ENCODE assay signal across 1 cellular context in the genomic region with DNA sequence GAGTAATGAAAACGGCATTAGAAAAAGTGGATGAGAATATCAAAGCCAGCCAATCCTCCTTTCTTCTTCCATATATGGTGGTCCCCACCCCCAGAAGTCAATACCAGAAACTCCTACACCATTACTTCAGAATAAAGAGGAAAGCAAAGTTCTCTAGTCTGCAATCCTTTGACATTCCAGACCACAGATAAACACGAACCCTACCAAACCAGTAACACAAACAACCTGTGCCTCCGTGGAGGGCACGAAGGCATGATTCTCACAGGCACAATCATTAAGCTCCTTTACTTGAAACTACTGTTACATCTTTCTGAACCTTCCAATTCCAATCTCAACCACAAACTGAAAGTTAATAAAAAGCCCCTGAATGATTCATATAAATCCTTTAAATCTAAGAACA.
TF ChIP-seq lines count a peak whose summit lies in the region.

No MANE protein-coding gene starts in this region.

TF ChIP-seq in A549, 52 proteins besides CTCF, POLR2A, EP300 and RAD21 (continued from another document):
- TF ChIP-seq, protein P1, sequence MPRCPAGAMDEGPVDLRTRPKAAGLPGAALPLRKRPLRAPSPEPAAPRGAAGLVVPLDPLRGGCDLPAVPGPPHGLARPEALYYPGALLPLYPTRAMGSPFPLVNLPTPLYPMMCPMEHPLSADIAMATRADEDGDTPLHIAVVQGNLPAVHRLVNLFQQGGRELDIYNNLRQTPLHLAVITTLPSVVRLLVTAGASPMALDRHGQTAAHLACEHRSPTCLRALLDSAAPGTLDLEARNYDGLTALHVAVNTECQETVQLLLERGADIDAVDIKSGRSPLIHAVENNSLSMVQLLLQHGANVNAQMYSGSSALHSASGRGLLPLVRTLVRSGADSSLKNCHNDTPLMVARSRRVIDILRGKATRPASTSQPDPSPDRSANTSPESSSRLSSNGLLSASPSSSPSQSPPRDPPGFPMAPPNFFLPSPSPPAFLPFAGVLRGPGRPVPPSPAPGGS (IDR thresholded peaks at IDR 0.05): no peak
- no peak for TF ChIP-seq EHF (CRISPR knock-in tag; IDR thresholded peaks at IDR 0.05)
- no peak for TF ChIP-seq ZC3H11A (IDR thresholded peaks at IDR 0.05)
TF ChIP-seq in A549: peak in this region for 0.
